ENCODE assay signal across 19 cellular contexts in the genomic region with DNA sequence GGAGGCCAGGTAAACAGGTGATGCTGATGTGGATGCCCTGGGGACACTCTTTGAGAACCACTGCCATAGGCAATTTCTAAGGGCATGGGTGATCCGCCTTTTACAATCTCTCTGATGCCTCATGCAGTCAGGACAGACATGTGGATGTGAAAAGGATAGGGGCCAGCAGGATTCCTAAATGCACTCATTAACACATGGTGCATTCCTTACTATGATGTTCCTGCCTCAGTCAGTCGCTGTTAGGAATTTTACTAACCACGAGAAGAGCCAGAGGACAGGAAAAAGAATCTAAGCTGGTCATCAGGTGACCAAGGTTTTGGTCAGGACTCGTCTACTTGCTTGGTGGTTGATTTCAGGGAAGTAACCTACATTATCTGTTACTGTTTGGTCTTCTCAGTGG.
DNase-seq lines count a peak whose midpoint lies in the region; ATAC-seq and TF ChIP-seq lines count a peak whose summit lies in the region.
"Had no signal": no experiment of that assay in that cellular context is flagged by ENCODE, and none has a peak within 500 bp of the region (broad histone marks: within the 10 kb centered on the region; RNA-seq: fewer than 3 reads in every experiment).

No MANE protein-coding gene starts in this region.

- H3K36me3 ChIP-seq in HUES48 (ENCODE audit: control insufficient read depth, insufficient read depth, low read length) (no peaks in the 10 kb centered on the region), mesendoderm (ENCODE audit: control insufficient read depth, insufficient read depth, low read length) (no peaks in the 10 kb centered on the region), tibial nerve (no peaks in the 10 kb centered on the region), gastrocnemius medialis (no peaks in the 10 kb centered on the region)
- H3K36me3 ChIP-seq: right atrium auricular region had no signal

- H3K23ac ChIP-seq in mesendoderm (ENCODE audit: low read length), result no peak overlapping the region

- H3K4me3 Mint-ChIP-seq in CD4-positive, alpha-beta T cell, result no peak overlapping the region
- no peak overlapping the region for H3K4me3 Mint-ChIP-seq in MCF 10A (ENCODE audit: unreplicated experiment)
- H3K4me3 Mint-ChIP-seq: HFFc6, immature natural killer cell had no signal

- TF ChIP-seq CTCF in CD4-positive, alpha-beta T cell (IDR thresholded peaks at IDR 0.05), result no peak
- TF ChIP-seq CTCF in MCF 10A (IDR thresholded peaks at IDR 0.05; ENCODE audit: unreplicated experiment) (no peak), tibial nerve (IDR thresholded peaks at IDR 0.05) (no peak), gastrocnemius medialis (IDR thresholded peaks at IDR 0.05 in 4 of 5, conservative IDR thresholded peaks at IDR 0.05 in 1 of 5) (no peak)

- H3K9me3 ChIP-seq in CD4-positive, alpha-beta T cell (ENCODE audit: control insufficient read depth, low read length), result no peaks in the 10 kb centered on the region
- H3K9me3 ChIP-seq in HUES48 (ENCODE audit: control insufficient read depth, insufficient read depth, low read length) (no peaks in the 10 kb centered on the region), tibial nerve (no peaks in the 10 kb centered on the region), gastrocnemius medialis (no peaks in the 10 kb centered on the region)
- H3K9me3 ChIP-seq: right atrium auricular region had no signal

- no peak for TF ChIP-seq POLR2A in tibial nerve (IDR thresholded peaks at IDR 0.05)
- no peak for TF ChIP-seq POLR2A in gastrocnemius medialis (IDR thresholded peaks at IDR 0.05)

- no peak for TF ChIP-seq EP300 in tibial nerve (IDR thresholded peaks at IDR 0.05)

- no peaks in the 10 kb centered on the region for H3K79me2 ChIP-seq in mesendoderm (ENCODE audit: control insufficient read depth, insufficient read depth, low read length)

- no peak overlapping the region for H3K4me2 ChIP-seq in mesendoderm (ENCODE audit: low read length)

- no peaks in the 10 kb centered on the region for H3K27me3 Mint-ChIP-seq in CD4-positive, alpha-beta T cell
- no peaks in the 10 kb centered on the region for H3K27me3 Mint-ChIP-seq in MCF 10A (ENCODE audit: insufficient read depth, unreplicated experiment)

- no CpG with 5 or more reads among the region's 4 CpGs for WGBS in mesendoderm (ENCODE audit: extremely low coverage, insufficient coverage, low lambda C conversion rate)
- 58 to 63% methylated on average over 4 of the region's 4 CpGs for WGBS in tibial nerve, 2 donors

- no peak overlapping the region for H2BK15ac ChIP-seq in mesendoderm (replicated peaks; ENCODE audit: low read depth)

- in situ Hi-C loops in gastrocnemius medialis (cut with MboI; ENCODE audit: low sequenced_read_pairs in 4 of 4), result no loop called here

- POLR2A ChIA-PET in CD4-positive, alpha-beta T cell (lab: Charles Lee), result no interaction called here
- POLR2A ChIA-PET in MCF 10A (lab: Yijun Ruan, JAX), result interaction anchor here (0.7 to 3.1 kb wide), 12 partner anchors 30 to 191 kb away, joined by 3 to 17 read pairs (median 4); a partner anchor contains a TSS

- H3K27ac ChIP-seq in CD4-positive, alpha-beta T cell (ENCODE audit: low read depth, low read length), result no peak overlapping the region
- H3K27ac ChIP-seq in HUES48 (ENCODE audit: low read depth, low read length), result peak overlapping the region; percentile 77
- H3K27ac ChIP-seq in mesendoderm (ENCODE audit: low read depth, low read length), result peak overlapping the region; percentile 16
- H3K27ac ChIP-seq in tibial nerve, result no peak overlapping the region
- H3K27ac ChIP-seq in gastrocnemius medialis, result no peak overlapping the region
- H3K27ac ChIP-seq: coronary artery, right atrium auricular region, VCaP had no signal

- H2BK120ac ChIP-seq in mesendoderm (ENCODE audit: low read depth, low read length), result no peak overlapping the region

- H3K27ac Mint-ChIP-seq in CD4-positive, alpha-beta T cell, result peak overlapping the region; percentile 60
- H3K27ac Mint-ChIP-seq in MCF 10A (ENCODE audit: low read depth, unreplicated experiment), result peak overlapping the region; percentile 56
- H3K27ac Mint-ChIP-seq: HFFc6 had no signal

- no peak overlapping the region for H4K8ac ChIP-seq in mesendoderm (ENCODE audit: low read depth, low read length)

- no peak overlapping the region for H2AK5ac ChIP-seq in mesendoderm (ENCODE audit: low read length)

- H3K4ac ChIP-seq in mesendoderm (ENCODE audit: low read depth, low read length), result no peak overlapping the region

- no peak overlapping the region for H4K5ac ChIP-seq in mesendoderm (ENCODE audit: low read length)

- H3K4me3 ChIP-seq in HUES48 (ENCODE audit: low read depth, low read length) (no peak overlapping the region), mesendoderm (ENCODE audit: low read length) (no peak overlapping the region), tibial nerve (no peak overlapping the region), gastrocnemius medialis (no peak overlapping the region)
- H3K4me3 ChIP-seq: coronary artery, lung, right atrium auricular region had no signal

- no peak overlapping the region for H3K18ac ChIP-seq in mesendoderm (ENCODE audit: low read length)

- H3K4me1 ChIP-seq in HUES48 (ENCODE audit: control insufficient read depth, insufficient read depth, low read length), result peaks cover 17% of the 10 kb centered on the region
- peaks cover 8% of the 10 kb centered on the region for H3K4me1 ChIP-seq in mesendoderm (ENCODE audit: control insufficient read depth, low read depth, low read length)
- no peaks in the 10 kb centered on the region for H3K4me1 ChIP-seq in tibial nerve
- H3K4me1 ChIP-seq in gastrocnemius medialis, result no peaks in the 10 kb centered on the region
- H3K4me1 ChIP-seq: right atrium auricular region had no signal

- H3K56ac ChIP-seq in mesendoderm (ENCODE audit: low read length), result no peak overlapping the region

- no peak for DNase-seq in CD4-positive, alpha-beta T cell
- no peak for DNase-seq in MCF 10A (ENCODE audit: unreplicated experiment)
- DNase-seq in mesendoderm, result peak; percentile 73
- no peak for DNase-seq in tibial nerve (ENCODE audit: low spot score in 2 of 2)
- DNase-seq in DMS 273 treated with DMSO at 0.1 percent for 48 hours (lab: John Stamatoyannopoulos, UW), result no peak
- no peak for DNase-seq in gastrocnemius medialis
- no peak for DNase-seq in stimulated activated CD4-positive, alpha-beta T cell treated with anti-CD3 and anti-CD28 coated beads, Interleukin-2, amount 100 ng/mL, for 24 hours
- DNase-seq: activated effector memory CD4-positive, alpha-beta T cell treated with anti-CD3 and anti-CD28 coated beads, Interleukin-2, amount 50 U/mL, for 16 hours; amygdala; erythroblast; head of caudate nucleus; HFFc6; immature natural killer cell; NCI-H526 had no signal

- no TSS peak for BruUV-seq in MCF 10A (replicated peaks; lab: Mats Ljungman, UMichigan)

- H3K9me3 Mint-ChIP-seq in CD4-positive, alpha-beta T cell, result no peaks in the 10 kb centered on the region
- no peaks in the 10 kb centered on the region for H3K9me3 Mint-ChIP-seq in MCF 10A (ENCODE audit: unreplicated experiment)
- H3K9me3 Mint-ChIP-seq: HFFc6, immature natural killer cell had no signal

- no peak overlapping the region for H2BK5ac ChIP-seq in mesendoderm (ENCODE audit: low read length)

- peaks cover 81% of the 10 kb centered on the region for H3K4me1 Mint-ChIP-seq in CD4-positive, alpha-beta T cell (ENCODE audit: low read depth)
- peaks cover 33% of the 10 kb centered on the region for H3K4me1 Mint-ChIP-seq in MCF 10A (ENCODE audit: insufficient read depth, unreplicated experiment)

- H3K79me1 ChIP-seq in mesendoderm (ENCODE audit: low read length), result no peaks in the 10 kb centered on the region

- ATAC-seq in CD4-positive, alpha-beta T cell (ENCODE audit: poor library complexity), result no peak
- no peak for ATAC-seq in gastrocnemius medialis

- no peaks in the 10 kb centered on the region for H3K27me3 ChIP-seq in CD4-positive, alpha-beta T cell (ENCODE audit: control insufficient read depth, insufficient read depth, low read length)
- H3K27me3 ChIP-seq in HUES48 (ENCODE audit: control insufficient read depth, insufficient read depth, low read length) (no peaks in the 10 kb centered on the region), mesendoderm (ENCODE audit: insufficient read depth, low read length, poor library complexity) (no peaks in the 10 kb centered on the region), tibial nerve (no peaks in the 10 kb centered on the region), gastrocnemius medialis (no peaks in the 10 kb centered on the region)
- H3K27me3 ChIP-seq: right atrium auricular region had no signal

- H3K9ac ChIP-seq in HUES48 (ENCODE audit: low read depth, low read length) (no peak overlapping the region), mesendoderm (ENCODE audit: low read length) (no peak overlapping the region)

- intact Hi-C loops in CD4-positive, alpha-beta T cell (cut with DNase I, micrococcal nuclease), result no loop called here
- intact Hi-C loops in MCF 10A (cut with micrococcal nuclease) (loop anchor here (5.0 kb wide), 1 partner anchor 191 kb away; a partner anchor contains a TSS), gastrocnemius medialis (cut with DNase I; ENCODE audit: low total_unique reads) (no loop called here)

- no peaks in the 10 kb centered on the region for H3K36me3 Mint-ChIP-seq in CD4-positive, alpha-beta T cell (ENCODE audit: low read depth)
- H3K36me3 Mint-ChIP-seq in MCF 10A (ENCODE audit: insufficient read depth, unreplicated experiment), result no peaks in the 10 kb centered on the region

- CTCF ChIA-PET in CD4-positive, alpha-beta T cell (lab: Charles Lee), result interaction anchor here (1.0 kb wide), 1 partner anchor 16 kb away, joined by 4 read pairs; no protein-coding TSS in a partner anchor
- CTCF ChIA-PET in MCF 10A (lab: Yijun Ruan, JAX), result interaction anchor here (0.5 to 1.2 kb wide), 4 partner anchors 22 to 1031 kb away, joined by 3 read pairs; no protein-coding TSS in a partner anchor

Comparison
In these comparisons a context has a peak if more than half of its experiments do, and no peak if none do; other contexts are left out.
1. H3K27ac ChIP-seq: peak in HUES48 (single experiment) and mesendoderm (single experiment); none in CD4-positive, alpha-beta T cell (single experiment), tibial nerve (0 of 4) and gastrocnemius medialis (0 of 4).